Comparison of ENCODE assay signal across 27 cellular contexts in genomic region chr15:66238318-66238717, GRCh38. TPM values are rescaled to one million over a fixed set of nuclear protein-coding genes. Genes with fewer than 3 reads are reported as not detected.
"Had no signal": no experiment of that assay in that cellular context is flagged by ENCODE, and none has a peak within 500 bp of the region (broad histone marks: within the 10 kb centered on the region; RNA-seq: fewer than 3 reads in every experiment).

No MANE protein-coding gene starts in this region.

- H3K27ac Mint-ChIP-seq: naive thymus-derived CD4-positive, alpha-beta T cell; natural killer cell treated with Interleukin-12 subunit alpha and Interleukin-12 subunit beta and Interleukin-15 and Interleukin-18, amount 100 ng/mL, for 72 hours; progenitor cell of endocrine pancreas; stimulated activated naive B cell treated with anti-CD40 and anti-IgM and Interleukin-4, amounts not matched to agents 10 μg/mL and 1 μg/mL and 100 μg/mL, for 72 hours had no signal

- H3K27me3 ChIP-seq: ovary, right atrium auricular region, right lobe of liver, testis, thyroid gland, upper lobe of left lung, vagina had no signal

- H3K9me3 ChIP-seq: left ventricle myocardium inferior, mucosa of descending colon, ovary, right atrium auricular region, right lobe of liver, stomach, testis, thyroid gland, transverse colon, upper lobe of left lung, vagina had no signal

- H3K27ac ChIP-seq: left ventricle myocardium inferior, ovary, right atrium auricular region, right lobe of liver, testis, thyroid gland, transverse colon, upper lobe of left lung, vagina had no signal

- H3K4me3 Mint-ChIP-seq: naive thymus-derived CD4-positive, alpha-beta T cell; natural killer cell treated with Interleukin-12 subunit alpha and Interleukin-12 subunit beta and Interleukin-15 and Interleukin-18, amount 100 ng/mL, for 72 hours; stimulated activated naive B cell treated with anti-CD40 and anti-IgM and Interleukin-4, amounts not matched to agents 10 μg/mL and 1 μg/mL and 100 μg/mL, for 72 hours had no signal

- H3K4me1 ChIP-seq: left ventricle myocardium inferior, right atrium auricular region, right lobe of liver, stomach, testis, transverse colon, vagina had no signal

- H3K9me3 Mint-ChIP-seq: naive thymus-derived CD4-positive, alpha-beta T cell; natural killer cell treated with Interleukin-12 subunit alpha and Interleukin-12 subunit beta and Interleukin-15 and Interleukin-18, amount 100 ng/mL, for 72 hours; stimulated activated naive B cell treated with anti-CD40 and anti-IgM and Interleukin-4, amounts not matched to agents 10 μg/mL and 1 μg/mL and 100 μg/mL, for 72 hours had no signal

- H3K4me1 Mint-ChIP-seq: naive thymus-derived CD4-positive, alpha-beta T cell had no signal

- H3K36me3 Mint-ChIP-seq: naive thymus-derived CD4-positive, alpha-beta T cell; natural killer cell treated with Interleukin-12 subunit alpha and Interleukin-12 subunit beta and Interleukin-15 and Interleukin-18, amount 100 ng/mL, for 72 hours; stimulated activated naive B cell treated with anti-CD40 and anti-IgM and Interleukin-4, amounts not matched to agents 10 μg/mL and 1 μg/mL and 100 μg/mL, for 72 hours had no signal

- DNase-seq: hypothalamus; islet precursor cell; left ventricle myocardium inferior; midbrain; mucosa of descending colon; naive thymus-derived CD4-positive, alpha-beta T cell; ovary; right lobe of liver; stimulated activated CD4-positive, alpha-beta T cell treated with anti-CD3 and anti-CD28 coated beads, Interleukin-12 subunit alpha, Interleukin-12 subunit beta, amount 100 ng/mL, for 4 hours; stimulated activated CD4-positive, alpha-beta T cell treated with anti-CD3 and anti-CD28 coated beads, Interleukin-15, amount 100 ng/mL, for 24 hours; stimulated activated CD4-positive, alpha-beta T cell treated with anti-CD3 and anti-CD28 coated beads, Interleukin-2, amount 100 ng/mL, for 24 hours; stimulated activated CD4-positive, alpha-beta T cell treated with anti-CD3 and anti-CD28 coated beads, Interleukin-4, amount 100 ng/mL, for 1 hour; stimulated activated naive B cell treated with anti-CD40 and anti-IgM and Interleukin-4, amounts not matched to agents 10 μg/mL and 1 μg/mL and 100 μg/mL, for 72 hours; stimulated activated naive CD8-positive, alpha-beta T cell treated with anti-CD3 and anti-CD28 coated beads, Interleukin-15, Interleukin-2, amounts not matched to agents 100 U/mL and 50 U/mL, for 24 hours; stomach; testis; thyroid gland; transverse colon; upper lobe of left lung had no signal

- ATAC-seq: mucosa of descending colon; naive thymus-derived CD4-positive, alpha-beta T cell; natural killer cell treated with Interleukin-12 subunit alpha and Interleukin-12 subunit beta and Interleukin-15 and Interleukin-18, amount 100 ng/mL, for 72 hours; right lobe of liver; stimulated activated naive B cell treated with anti-CD40 and anti-IgM and Interleukin-4, amounts not matched to agents 10 μg/mL and 1 μg/mL and 100 μg/mL, for 72 hours; stimulated activated naive CD8-positive, alpha-beta T cell treated with anti-CD3 and anti-CD28 coated beads, Interleukin-15, Interleukin-2, amounts not matched to agents 100 U/mL and 50 U/mL, for 24 hours had no signal

- H3K36me3 ChIP-seq: left ventricle myocardium inferior, ovary, right atrium auricular region, right lobe of liver, stomach, thyroid gland, transverse colon, upper lobe of left lung, vagina had no signal

- H3K4me3 ChIP-seq: left ventricle myocardium inferior, lung, mucosa of descending colon, ovary, right atrium auricular region, right lobe of liver, smooth muscle cell, stomach, testis, thyroid gland, transverse colon, upper lobe of left lung, vagina had no signal

- H3K4me2 ChIP-seq: smooth muscle cell had no signal

RNA-seq across cellular contexts. Expression of gene MEGF11, which starts 15.2 kb away (rescaled TPM):
- total RNA-seq: left ventricle myocardium inferior; mesenteric fat pad; myocyte; naive thymus-derived CD4-positive, alpha-beta T cell; natural killer cell treated with Interleukin-12 subunit alpha and Interleukin-12 subunit beta and Interleukin-15 and Interleukin-18, amount 100 ng/mL, for 72 hours; right atrium auricular region; right lobe of liver; smooth muscle cell had no signal
